ENCODE assay signal across 9 cellular contexts in genomic region chr5:95809414-95809960, GRCh38. TPM values are rescaled to one million over a fixed set of nuclear protein-coding genes. Genes with fewer than 3 reads are reported as not detected.
DNase-seq lines count a peak whose midpoint lies in the region; ATAC-seq and TF ChIP-seq lines count a peak whose summit lies in the region.
"Had no signal": no experiment of that assay in that cellular context is flagged by ENCODE, and none has a peak within 500 bp of the region (broad histone marks: within the 10 kb centered on the region; RNA-seq: fewer than 3 reads in every experiment).

No MANE protein-coding gene starts in this region.

- POLR2A ChIA-PET in WTC11 (lab: Charles Lee): interaction anchor here (2.1 kb wide), 1 partner anchor 13 kb away, joined by 11 read pairs; the partner anchor contains the start of gene GLRX

- peaks cover 0 to 20% (median 4%) of the 10 kb centered on the region in 4 donors for H3K36me3 ChIP-seq in upper lobe of left lung

- H3K4me3 ChIP-seq in upper lobe of left lung: no peak overlapping the region
- H3K4me3 ChIP-seq: PC-9 had no signal

- peaks cover 21% of the 10 kb centered on the region for H3K36me3 Mint-ChIP-seq in activated T-cell treated with anti-CD3 and anti-CD28 coated beads, Interleukin-2, amount 50 U/mL, for 24 hours (ENCODE audit: low read depth)
- peaks cover 21% of the 10 kb centered on the region for H3K36me3 Mint-ChIP-seq in brain
- peaks cover 18% of the 10 kb centered on the region for H3K36me3 Mint-ChIP-seq in memory B cell
- peaks cover 8% of the 10 kb centered on the region for H3K36me3 Mint-ChIP-seq in WTC11

- H3K27ac ChIP-seq in upper lobe of left lung: peak overlapping the region in 3 of 4 donors; percentile 55 to 79 (median 70)
- H3K27ac ChIP-seq: PC-9 had no signal

- H3K27ac Mint-ChIP-seq in activated T-cell treated with anti-CD3 and anti-CD28 coated beads, Interleukin-2, amount 50 U/mL, for 24 hours: peak overlapping the region; percentile 90
- H3K27ac Mint-ChIP-seq in brain: peak overlapping the region in 4 of 5 experiments; percentile 6 to 46 (median 30)
- peak overlapping the region; percentile 92 for H3K27ac Mint-ChIP-seq in memory B cell
- H3K27ac Mint-ChIP-seq in WTC11: no peak overlapping the region

- H3K4me3 Mint-ChIP-seq in activated T-cell treated with anti-CD3 and anti-CD28 coated beads, Interleukin-2, amount 50 U/mL, for 24 hours: peak overlapping the region; percentile 63
- peak overlapping the region in 1 of 5 experiments; percentile 44 for H3K4me3 Mint-ChIP-seq in brain
- no peak overlapping the region for H3K4me3 Mint-ChIP-seq in memory B cell
- H3K4me3 Mint-ChIP-seq in WTC11: no peak overlapping the region

- no peaks in the 10 kb centered on the region for H3K9me3 Mint-ChIP-seq in activated T-cell treated with anti-CD3 and anti-CD28 coated beads, Interleukin-2, amount 50 U/mL, for 24 hours
- H3K9me3 Mint-ChIP-seq in brain (peaks cover 0 to 3% (median 0%) of the 10 kb centered on the region in 5 experiments), memory B cell (peaks cover 2% of the 10 kb centered on the region), WTC11 (peaks cover 8% of the 10 kb centered on the region)

- H3K9me3 ChIP-seq in upper lobe of left lung: peaks cover 0 to 4% (median 0%) of the 10 kb centered on the region in 4 donors

- H3K4me1 Mint-ChIP-seq in activated T-cell treated with anti-CD3 and anti-CD28 coated beads, Interleukin-2, amount 50 U/mL, for 24 hours (ENCODE audit: low read depth): peaks cover 63% of the 10 kb centered on the region
- H3K4me1 Mint-ChIP-seq in brain: peaks cover 46% of the 10 kb centered on the region
- H3K4me1 Mint-ChIP-seq in memory B cell: peaks cover 43% of the 10 kb centered on the region
- peaks cover 49% of the 10 kb centered on the region for H3K4me1 Mint-ChIP-seq in WTC11

- ATAC-seq in memory B cell (ENCODE audit: low read depth) (no peak), upper lobe of left lung (ENCODE audit: low FRiP score in 2 of 2) (no peak), WTC11 (no peak; the same call in 1 of the 2 replicates)

- H3K27me3 ChIP-seq in upper lobe of left lung: no peaks in the 10 kb centered on the region

- WGBS in upper lobe of left lung, 2 donors: 23 to 33% methylated on average over 2 of the region's 2 CpGs

- TF ChIP-seq POLR2A in upper lobe of left lung (IDR thresholded peaks at IDR 0.05): no peak

- no peaks in the 10 kb centered on the region for H3K27me3 Mint-ChIP-seq in activated T-cell treated with anti-CD3 and anti-CD28 coated beads, Interleukin-2, amount 50 U/mL, for 24 hours
- peaks cover 4% of the 10 kb centered on the region for H3K27me3 Mint-ChIP-seq in brain
- H3K27me3 Mint-ChIP-seq in memory B cell: no peaks in the 10 kb centered on the region
- no peaks in the 10 kb centered on the region for H3K27me3 Mint-ChIP-seq in WTC11 (ENCODE audit: low read depth)

- TF ChIP-seq CTCF in brain (conservative IDR thresholded peaks at IDR 0.05) (no peak), upper lobe of left lung (IDR thresholded peaks at IDR 0.05) (no peak), WTC11 (IDR thresholded peaks at IDR 0.05) (no peak)

- TF ChIP-seq EP300 in upper lobe of left lung (IDR thresholded peaks at IDR 0.05): no peak

- CTCF ChIA-PET in WTC11 (lab: Charles Lee): interaction anchor here (1.1 to 2.3 kb wide), 2 partner anchors 13 to 28 kb away, joined by 3 to 12 read pairs; partner anchors contain the start of gene GLRX

- DNase-seq in activated T-cell treated with anti-CD3 and anti-CD28 coated beads, Interleukin-2, amount 50 U/mL, for 24 hours: no peak
- DNase-seq in activated T-cell treated with anti-CD3 and anti-CD28 coated beads for 4 hours (no peak), memory B cell (ENCODE audit: low spot score in 2 of 2) (no peak), upper lobe of left lung (no peak), HT-29 (ENCODE audit: low spot score) (no peak), activated gamma-delta T cell treated with Interleukin-2 at 50 U/mL for 16 hours (no peak), WTC11 (ENCODE audit: low spot score) (no peak)
- DNase-seq: PC-9 had no signal

- peaks cover 43 to 53% (median 52%) of the 10 kb centered on the region in 4 donors for H3K4me1 ChIP-seq in upper lobe of left lung

TF ChIP-seq in WTC11, 78 proteins besides CTCF, POLR2A, EP300 and RAD21 (continues in another document):
- TF ChIP-seq RORB (CRISPR knock-in tag; IDR thresholded peaks at IDR 0.05): no peak
- no peak for TF ChIP-seq AR (CRISPR knock-in tag; IDR thresholded peaks at IDR 0.05)
- no peak for TF ChIP-seq NFATC4 (CRISPR knock-in tag; IDR thresholded peaks at IDR 0.05)
- TF ChIP-seq ZNF396 (CRISPR knock-in tag; IDR thresholded peaks at IDR 0.05; ENCODE audit: borderline replicate concordance): no peak
- TF ChIP-seq ZNF416 (CRISPR knock-in tag; IDR thresholded peaks at IDR 0.05): no peak
- TF ChIP-seq PREB (CRISPR knock-in tag; IDR thresholded peaks at IDR 0.05; ENCODE audit: borderline replicate concordance): no peak
- no peak for TF ChIP-seq E2F1 (CRISPR knock-in tag; IDR thresholded peaks at IDR 0.05)
- TF ChIP-seq GRHL2 (CRISPR knock-in tag; IDR thresholded peaks at IDR 0.05; ENCODE audit: insufficient replicate concordance, severe bottlenecking): no peak
- TF ChIP-seq ATF2 (CRISPR knock-in tag; IDR thresholded peaks at IDR 0.05; ENCODE audit: borderline replicate concordance, low read depth): no peak
- no peak for TF ChIP-seq HMGXB4 (CRISPR knock-in tag; IDR thresholded peaks at IDR 0.05)
- no peak for TF ChIP-seq EMX1 (CRISPR knock-in tag; IDR thresholded peaks at IDR 0.05)
- no peak for TF ChIP-seq ZNF232 (CRISPR knock-in tag; IDR thresholded peaks at IDR 0.05)

RNA-seq across cellular contexts. Expression of gene GLRX, which starts 13.0 kb away (rescaled TPM):
- 12.5 TPM for polyA plus RNA-seq in brain (ENCODE audit: insufficient read depth, low read depth, low replicate concordance)
- total RNA-seq in upper lobe of left lung (10 to 100 TPM; 22.0 to 99.9 (median 78.5) TPM), WTC11 (2021) (15.9 to 21.0 TPM (median 19.2 TPM) in 3 replicates)
- total RNA-seq in HT-29 (2014; rRNA removed; shearing (Covaris generic)): 6.5 and 7.0 TPM in 2 replicates
